In genomic region chr17:78122991-78123249, GRCh38 we compare ENCODE assay signal across 25 cellular contexts. TPM values are rescaled to one million over a fixed set of nuclear protein-coding genes. Genes with fewer than 3 reads are reported as not detected.
DNase-seq lines count a peak whose midpoint lies in the region; ATAC-seq and TF ChIP-seq lines count a peak whose summit lies in the region.
"Had no signal": no experiment of that assay in that cellular context is flagged by ENCODE, and none has a peak within 500 bp of the region (broad histone marks: within the 10 kb centered on the region; RNA-seq: fewer than 3 reads in every experiment).

No MANE protein-coding gene starts in this region.

- H3K27ac ChIP-seq in neuronal stem cell (replicated peaks; ENCODE audit: low read length) (no peak overlapping the region), body of pancreas (no peak overlapping the region)
- H3K27ac ChIP-seq: psoas muscle had no signal

- no peak overlapping the region for H3K4me3 ChIP-seq in neuronal stem cell (ENCODE audit: low read length in 2 of 2)
- H3K4me3 ChIP-seq in body of pancreas = no peak overlapping the region
- H3K4me3 ChIP-seq: HAP-1, psoas muscle, smooth muscle cell, upper lobe of left lung had no signal

- H3K4me1 ChIP-seq in neuronal stem cell (ENCODE audit: control insufficient read depth in 2 of 2, insufficient read depth in 1 of 2, low read depth in 1 of 2, low read length in 2 of 2) = peaks cover 10 to 12% of the 10 kb centered on the region in 2 donors
- H3K4me1 ChIP-seq in body of pancreas = peaks cover 18% of the 10 kb centered on the region
- H3K4me1 ChIP-seq: HAP-1 had no signal

- peaks cover 0 to 4% (median 0%) of the 10 kb centered on the region in 3 experiments for H3K27me3 ChIP-seq in neuronal stem cell (ENCODE audit: control insufficient read depth in 3 of 3, insufficient read depth in 3 of 3, low read depth in 1 of 3, low read length in 3 of 3)
- no peaks in the 10 kb centered on the region for H3K27me3 ChIP-seq in body of pancreas
- H3K27me3 ChIP-seq: upper lobe of left lung had no signal

- no peak for ATAC-seq in activated CD4-positive, alpha-beta T cell treated with anti-CD3 and anti-CD28 coated beads for 36 hours
- no peak for ATAC-seq in activated naive CD8-positive, alpha-beta T cell treated with anti-CD3 and anti-CD28 coated beads, Interleukin-2, amount 10 ng/mL, durations not matched to agents 7 days and 5 days (ENCODE audit: low read depth)
- no peak for ATAC-seq in body of pancreas
- ATAC-seq in HG03571 (IDR thresholded peaks at IDR 0.05; ENCODE audit: unreplicated experiment) = no peak
- ATAC-seq: Panc1, psoas muscle had no signal

- no peak overlapping the region for H2BK12ac ChIP-seq in neuronal stem cell (ENCODE audit: low read length)

- no peak overlapping the region for H2AFZ ChIP-seq in neuronal stem cell (ENCODE audit: low read length)

- H3K9me3 ChIP-seq in neuronal stem cell (replicated peaks in 1 of 2; ENCODE audit: control insufficient read depth in 2 of 2, insufficient read depth in 1 of 2, low read depth in 1 of 2, low read length in 2 of 2) (no peaks in the 10 kb centered on the region), body of pancreas (no peaks in the 10 kb centered on the region)
- H3K9me3 ChIP-seq: HAP-1, psoas muscle, SK-N-SH, upper lobe of left lung had no signal

- no peak overlapping the region for H2BK120ac ChIP-seq in neuronal stem cell (ENCODE audit: low read depth, low read length)

- H3K36me3 Mint-ChIP-seq in activated CD4-positive, alpha-beta T cell treated with anti-CD3 and anti-CD28 coated beads for 36 hours (ENCODE audit: low read depth) = peaks cover 55% of the 10 kb centered on the region
- no peaks in the 10 kb centered on the region for H3K36me3 Mint-ChIP-seq in IgD-negative memory B cell
- peaks cover 48% of the 10 kb centered on the region for H3K36me3 Mint-ChIP-seq in activated naive CD8-positive, alpha-beta T cell treated with anti-CD3 and anti-CD28 coated beads, Interleukin-2, amount 10 ng/mL, durations not matched to agents 7 days and 5 days

- H3K27ac Mint-ChIP-seq in activated CD4-positive, alpha-beta T cell treated with anti-CD3 and anti-CD28 coated beads for 36 hours = peak overlapping the region; percentile 42
- peak overlapping the region in 2 of 3 donors; percentile 50 to 91 for H3K27ac Mint-ChIP-seq in IgD-negative memory B cell
- peak overlapping the region; percentile 96 for H3K27ac Mint-ChIP-seq in activated naive CD8-positive, alpha-beta T cell treated with anti-CD3 and anti-CD28 coated beads, Interleukin-2, amount 10 ng/mL, durations not matched to agents 7 days and 5 days
- H3K27ac Mint-ChIP-seq: nephron had no signal

- H3K4me1 Mint-ChIP-seq in activated CD4-positive, alpha-beta T cell treated with anti-CD3 and anti-CD28 coated beads for 36 hours = peaks cover 62% of the 10 kb centered on the region
- peaks cover 11 to 33% (median 32%) of the 10 kb centered on the region in 3 donors for H3K4me1 Mint-ChIP-seq in IgD-negative memory B cell
- H3K4me1 Mint-ChIP-seq in activated naive CD8-positive, alpha-beta T cell treated with anti-CD3 and anti-CD28 coated beads, Interleukin-2, amount 10 ng/mL, durations not matched to agents 7 days and 5 days = peaks cover 47% of the 10 kb centered on the region

- no peak overlapping the region for H4K91ac ChIP-seq in neuronal stem cell (ENCODE audit: low read depth, low read length, poor library complexity)

- H3K14ac ChIP-seq in neuronal stem cell (ENCODE audit: low read length) = peak overlapping the region; percentile 44

- CTCF ChIA-PET in activated CD4-positive, alpha-beta T cell treated with anti-CD3 and anti-CD28 coated beads for 36 hours (lab: Charles Lee) = interaction anchor here (2.8 kb wide), 1 partner anchor 12 kb away, joined by 20 read pairs; no protein-coding TSS in a partner anchor

- peaks cover 7% of the 10 kb centered on the region for H3K79me1 ChIP-seq in neuronal stem cell (ENCODE audit: low read depth, low read length)

- intact Hi-C loops in activated CD4-positive, alpha-beta T cell treated with anti-CD3 and anti-CD28 coated beads for 36 hours (cut with DNase I, micrococcal nuclease) = loop anchor here in 1 of 2 experiments (10.0 kb wide), 1 partner anchor 668 kb away; no protein-coding TSS in a partner anchor
- intact Hi-C loops in body of pancreas (cut with DNase I) = no loop called here

- H2BK5ac ChIP-seq in neuronal stem cell (ENCODE audit: low read length) = no peak overlapping the region

- no peak overlapping the region for H2AK5ac ChIP-seq in neuronal stem cell (ENCODE audit: low read depth, low read length)

- no peaks in the 10 kb centered on the region for H3K9me3 Mint-ChIP-seq in activated CD4-positive, alpha-beta T cell treated with anti-CD3 and anti-CD28 coated beads for 36 hours (ENCODE audit: low read depth)
- H3K9me3 Mint-ChIP-seq in IgD-negative memory B cell = no peaks in the 10 kb centered on the region
- no peaks in the 10 kb centered on the region for H3K9me3 Mint-ChIP-seq in activated naive CD8-positive, alpha-beta T cell treated with anti-CD3 and anti-CD28 coated beads, Interleukin-2, amount 10 ng/mL, durations not matched to agents 7 days and 5 days
- H3K9me3 Mint-ChIP-seq: nephron had no signal

- no peak for TF ChIP-seq CTCF in body of pancreas (IDR thresholded peaks at IDR 0.05)

- peak overlapping the region; percentile 66 for H3K4me3 Mint-ChIP-seq in activated CD4-positive, alpha-beta T cell treated with anti-CD3 and anti-CD28 coated beads for 36 hours
- H3K4me3 Mint-ChIP-seq in IgD-negative memory B cell = peak overlapping the region; percentile 21 to 88 (median 75)
- H3K4me3 Mint-ChIP-seq in activated naive CD8-positive, alpha-beta T cell treated with anti-CD3 and anti-CD28 coated beads, Interleukin-2, amount 10 ng/mL, durations not matched to agents 7 days and 5 days = peak overlapping the region; percentile 93
- H3K4me3 Mint-ChIP-seq: nephron had no signal

- H3K9ac ChIP-seq in neuronal stem cell (ENCODE audit: low read depth, low read length, poor library complexity) = no peak overlapping the region
- H3K9ac ChIP-seq: SK-N-SH had no signal

- H3K4me2 ChIP-seq in neuronal stem cell (ENCODE audit: insufficient read depth, low read length, poor library complexity, severe bottlenecking) = no peak overlapping the region
- H3K4me2 ChIP-seq: SK-N-SH, smooth muscle cell had no signal

- H3K18ac ChIP-seq in neuronal stem cell (ENCODE audit: low read length) = no peak overlapping the region

- no CpG with 5 or more reads among the region's 2 CpGs for WGBS in neuronal stem cell (ENCODE audit: extremely low coverage in 2 of 2, insufficient read length in 2 of 2, insufficient replicate concordance in 1 of 2), 2 donors
- WGBS in body of pancreas, 2 donors = 93 to 100% methylated on average over 2 of the region's 2 CpGs

- H3K36me3 ChIP-seq in neuronal stem cell (replicated peaks in 1 of 2; ENCODE audit: control insufficient read depth in 2 of 2, insufficient read depth in 2 of 2, low read length in 2 of 2) (peaks cover 0 to 6% of the 10 kb centered on the region in 2 donors), body of pancreas (replicated peaks in 1 of 2; ENCODE audit: insufficient read depth in 1 of 2, low read depth in 2 of 2) (peaks cover 0 to 5% of the 10 kb centered on the region in 2 donors)
- H3K36me3 ChIP-seq: HAP-1 had no signal

- no peak for TF ChIP-seq POLR2A in body of pancreas (IDR thresholded peaks at IDR 0.05)

- H2BK15ac ChIP-seq in neuronal stem cell (ENCODE audit: low read length) = no peak overlapping the region

- H4K8ac ChIP-seq in neuronal stem cell (ENCODE audit: low read depth, low read length) = no peak overlapping the region

- POLR2A ChIA-PET in activated CD4-positive, alpha-beta T cell treated with anti-CD3 and anti-CD28 coated beads for 36 hours (lab: Charles Lee) = no interaction called here
- POLR2A ChIA-PET in activated naive CD8-positive, alpha-beta T cell treated with anti-CD3 and anti-CD28 coated beads, Interleukin-2, amount 10 ng/mL, durations not matched to agents 7 days and 5 days (lab: Charles Lee) = interaction anchor here (1.5 to 13.9 kb wide), 3 partner anchors 7 to 165 kb away, joined by 4 to 380 read pairs (median 53); partner anchors contain the start of genes TMC6, TMC8 and TNRC6C

- no peaks in the 10 kb centered on the region for H3K27me3 Mint-ChIP-seq in activated CD4-positive, alpha-beta T cell treated with anti-CD3 and anti-CD28 coated beads for 36 hours
- no peaks in the 10 kb centered on the region for H3K27me3 Mint-ChIP-seq in IgD-negative memory B cell
- H3K27me3 Mint-ChIP-seq in activated naive CD8-positive, alpha-beta T cell treated with anti-CD3 and anti-CD28 coated beads, Interleukin-2, amount 10 ng/mL, durations not matched to agents 7 days and 5 days = no peaks in the 10 kb centered on the region

- no peak for DNase-seq in activated CD4-positive, alpha-beta T cell treated with anti-CD3 and anti-CD28 coated beads for 36 hours
- no peak for DNase-seq in activated CD4-positive, alpha-beta T cell treated with anti-CD3 and anti-CD28 coated beads, Interleukin-2, amount 50 U/mL, for 48 hours
- DNase-seq in activated naive CD8-positive, alpha-beta T cell treated with anti-CD3 and anti-CD28 coated beads, Interleukin-2, amount 10 ng/mL, durations not matched to agents 7 days and 5 days = no peak
- no peak for DNase-seq in neuronal stem cell (ENCODE audit: low spot score)
- DNase-seq in body of pancreas = no peak
- no peak for DNase-seq in activated CD4-positive, CD25-positive, alpha-beta regulatory T cell (lab: John Stamatoyannopoulos, UW)
- DNase-seq: central memory CD4-positive, alpha-beta T cell; islet precursor cell; mammary epithelial cell; NCI-H1436; NCI-H82; psoas muscle; SK-N-SH had no signal

- H3K23ac ChIP-seq in neuronal stem cell (ENCODE audit: low read depth, low read length, poor library complexity) = no peak overlapping the region

- no peak overlapping the region for H3K4ac ChIP-seq in neuronal stem cell (ENCODE audit: low read length)

RNA-seq across cellular contexts. Expression of gene TMC6, which starts 5.6 kb away (rescaled TPM):
- 100 to 1,000 TPM; 138 to 145 TPM for total RNA-seq in activated CD4-positive, alpha-beta T cell treated with anti-CD3 and anti-CD28 coated beads for 36 hours
- polyA plus RNA-seq in IgD-negative memory B cell = 212 TPM
- 100 to 1,000 TPM; 638 to 646 TPM for total RNA-seq in activated naive CD8-positive, alpha-beta T cell treated with anti-CD3 and anti-CD28 coated beads, Interleukin-2, amount 10 ng/mL, durations not matched to agents 7 days and 5 days
- 18.0 TPM for polyA plus RNA-seq in neuronal stem cell (2013, experiment 1 of 2)
- 18.2 TPM for polyA plus RNA-seq in neuronal stem cell (2013, experiment 2 of 2)
- total RNA-seq in body of pancreas = 10 to 100 TPM; 21.0 to 32.3 TPM

RNA-seq across cellular contexts. Expression of gene TMC8, which starts 7.7 kb away (rescaled TPM):
- 100 to 1,000 TPM; 123 to 139 TPM for total RNA-seq in activated CD4-positive, alpha-beta T cell treated with anti-CD3 and anti-CD28 coated beads for 36 hours
- 97.5 TPM for polyA plus RNA-seq in IgD-negative memory B cell
- 100 to 1,000 TPM; 336 to 340 TPM for total RNA-seq in activated naive CD8-positive, alpha-beta T cell treated with anti-CD3 and anti-CD28 coated beads, Interleukin-2, amount 10 ng/mL, durations not matched to agents 7 days and 5 days
- 0.08 TPM for polyA plus RNA-seq in neuronal stem cell (2013, experiment 1 of 2)
- polyA plus RNA-seq in neuronal stem cell (2013, experiment 2 of 2) = 0.08 TPM
- total RNA-seq in body of pancreas = 1 to 10 TPM; 1.6 to 3.3 TPM
- total RNA-seq: Daoy, LHCN-M2 had no signal

RNA-seq across cellular contexts. Expression of gene C17orf99, which starts 23.3 kb away (rescaled TPM):
- total RNA-seq in activated CD4-positive, alpha-beta T cell treated with anti-CD3 and anti-CD28 coated beads for 36 hours = not detected
- not detected for polyA plus RNA-seq in IgD-negative memory B cell
- not detected for total RNA-seq in activated naive CD8-positive, alpha-beta T cell treated with anti-CD3 and anti-CD28 coated beads, Interleukin-2, amount 10 ng/mL, durations not matched to agents 7 days and 5 days
- not detected for polyA plus RNA-seq in neuronal stem cell (2013, experiment 1 of 2)
- not detected for polyA plus RNA-seq in neuronal stem cell (2013, experiment 2 of 2)
- not detected for total RNA-seq in body of pancreas
- total RNA-seq: A172, Daoy, LHCN-M2, psoas muscle, smooth muscle cell had no signal
- polyA plus RNA-seq: adipose tissue, CD14-positive monocyte, psoas muscle, SK-N-SH had no signal

RNA-seq across cellular contexts. Expression of gene SYNGR2, which starts 45.5 kb away (rescaled TPM):
- 10 to 100 TPM; 79.1 to 89.2 TPM for total RNA-seq in activated CD4-positive, alpha-beta T cell treated with anti-CD3 and anti-CD28 coated beads for 36 hours
- polyA plus RNA-seq in IgD-negative memory B cell = 633 TPM
- 10 to 100 TPM; 43.2 to 50.5 TPM for total RNA-seq in activated naive CD8-positive, alpha-beta T cell treated with anti-CD3 and anti-CD28 coated beads, Interleukin-2, amount 10 ng/mL, durations not matched to agents 7 days and 5 days
- 16.6 TPM for polyA plus RNA-seq in neuronal stem cell (2013, experiment 1 of 2)
- 16.6 TPM for polyA plus RNA-seq in neuronal stem cell (2013, experiment 2 of 2)
- total RNA-seq in body of pancreas = 10 to 100 TPM; 68.6 to 86.4 TPM

Comparison
In these comparisons a context has a peak if more than half of its experiments do, and no peak if none do; other contexts are left out.
1. H3K27ac Mint-ChIP-seq: peak in every context shown above with its lines; median percentile 96 in activated naive CD8-positive, alpha-beta T cell treated with anti-CD3 and anti-CD28 coated beads, Interleukin-2, amount 10 ng/mL, durations not matched to agents 7 days and 5 days; 70 in IgD-negative memory B cell; 42 in activated CD4-positive, alpha-beta T cell treated with anti-CD3 and anti-CD28 coated beads for 36 hours.
2. RNA of gene TMC6, which starts 5.6 kb away (total RNA-seq): 638 to 646 TPM in activated naive CD8-positive, alpha-beta T cell treated with anti-CD3 and anti-CD28 coated beads, Interleukin-2, amount 10 ng/mL, durations not matched to agents 7 days and 5 days; 138 to 145 TPM in activated CD4-positive, alpha-beta T cell treated with anti-CD3 and anti-CD28 coated beads for 36 hours and 21.0 to 32.3 TPM in body of pancreas; every median in the first group is over 4 times any median in the second.
3. RNA of gene TMC8, which starts 7.7 kb away (total RNA-seq): 336 to 340 TPM in activated naive CD8-positive, alpha-beta T cell treated with anti-CD3 and anti-CD28 coated beads, Interleukin-2, amount 10 ng/mL, durations not matched to agents 7 days and 5 days and 123 to 139 TPM in activated CD4-positive, alpha-beta T cell treated with anti-CD3 and anti-CD28 coated beads for 36 hours; 1.6 to 3.3 TPM in body of pancreas; every median in the first group is over 10 times any median in the second.
4. Peak in every context shown above with its lines, with median percentiles within 50 percentile points of each other: H3K4me3 Mint-ChIP-seq.